Comparison of ENCODE assay signal across 8 cellular contexts in genomic region chr6:119349041-119349340, GRCh38. TPM values are rescaled to one million over a fixed set of nuclear protein-coding genes. Genes with fewer than 3 reads are reported as not detected.
DNase-seq lines count a peak whose midpoint lies in the region; ATAC-seq and TF ChIP-seq lines count a peak whose summit lies in the region.

No MANE protein-coding gene starts in this region.

- no peak overlapping the region for H4K8ac ChIP-seq in neuronal stem cell (ENCODE audit: low read depth, low read length)

- H3K27ac ChIP-seq in CD4-positive, alpha-beta T cell (ENCODE audit: low read depth, low read length), result peak overlapping the region; percentile 1
- no peak overlapping the region for H3K27ac ChIP-seq in neuronal stem cell (replicated peaks; ENCODE audit: low read length)

- H2AK5ac ChIP-seq in neuronal stem cell (ENCODE audit: low read depth, low read length), result no peak overlapping the region

- H3K4me2 ChIP-seq in neuronal stem cell (ENCODE audit: insufficient read depth, low read length, poor library complexity, severe bottlenecking), result peak overlapping the region; percentile 94

- H3K4me1 ChIP-seq in neuronal stem cell (ENCODE audit: control insufficient read depth in 2 of 2, insufficient read depth in 1 of 2, low read depth in 1 of 2, low read length in 2 of 2), result peaks cover 9 to 18% of the 10 kb centered on the region in 2 donors

- no peak overlapping the region for H4K91ac ChIP-seq in neuronal stem cell (ENCODE audit: low read depth, low read length, poor library complexity)

- H2BK120ac ChIP-seq in neuronal stem cell (ENCODE audit: low read depth, low read length), result peak overlapping the region; percentile 31

- POLR2A ChIA-PET in CD4-positive, alpha-beta T cell (lab: Charles Lee), result interaction anchor here (1.5 to 2.5 kb wide), 2 partner anchors 13 to 27 kb away, joined by 6 to 19 read pairs; no protein-coding TSS in a partner anchor

- peaks cover 10% of the 10 kb centered on the region for H3K36me3 Mint-ChIP-seq in CD4-positive, alpha-beta T cell (ENCODE audit: low read depth)

- no peaks in the 10 kb centered on the region for H3K9me3 Mint-ChIP-seq in CD4-positive, alpha-beta T cell

- H3K14ac ChIP-seq in neuronal stem cell (ENCODE audit: low read length), result peak overlapping the region; percentile 89

- H3K9ac ChIP-seq in neuronal stem cell (ENCODE audit: low read depth, low read length, poor library complexity), result peak overlapping the region; percentile 96

- H2BK5ac ChIP-seq in neuronal stem cell (ENCODE audit: low read length), result peak overlapping the region; percentile 82

- H3K27me3 ChIP-seq in CD4-positive, alpha-beta T cell (ENCODE audit: control insufficient read depth, insufficient read depth, low read length), result no peaks in the 10 kb centered on the region
- peaks cover 0 to 10% (median 0%) of the 10 kb centered on the region in 3 experiments for H3K27me3 ChIP-seq in neuronal stem cell (ENCODE audit: control insufficient read depth in 3 of 3, insufficient read depth in 3 of 3, low read depth in 1 of 3, low read length in 3 of 3)

- no peaks in the 10 kb centered on the region for H3K36me3 ChIP-seq in neuronal stem cell (replicated peaks in 1 of 2; ENCODE audit: control insufficient read depth in 2 of 2, insufficient read depth in 2 of 2, low read length in 2 of 2)

- H3K4me3 Mint-ChIP-seq in CD4-positive, alpha-beta T cell, result peak overlapping the region; percentile 89

- no peak for ATAC-seq in CD4-positive, alpha-beta T cell (ENCODE audit: poor library complexity)
- ATAC-seq in GM21529 (IDR thresholded peaks at IDR 0.05; ENCODE audit: unreplicated experiment) (peak; percentile 2), esophagus mucosa (peak; percentile 16)

- H3K4ac ChIP-seq in neuronal stem cell (ENCODE audit: low read length), result no peak overlapping the region

- no peaks in the 10 kb centered on the region for H3K9me3 ChIP-seq in CD4-positive, alpha-beta T cell (ENCODE audit: control insufficient read depth, low read length)
- H3K9me3 ChIP-seq in neuronal stem cell (replicated peaks in 1 of 2; ENCODE audit: control insufficient read depth in 2 of 2, insufficient read depth in 1 of 2, low read depth in 1 of 2, low read length in 2 of 2), result no peaks in the 10 kb centered on the region

- H3K23ac ChIP-seq in neuronal stem cell (ENCODE audit: low read depth, low read length, poor library complexity), result peak overlapping the region; percentile 99

- no peak for TF ChIP-seq CTCF in CD4-positive, alpha-beta T cell (IDR thresholded peaks at IDR 0.05)
- no peak for TF ChIP-seq CTCF in GM10266 (IDR thresholded peaks at IDR 0.05; ENCODE audit: control insufficient read depth, insufficient read depth, low read depth, missing control alignments)

- no CpG with 5 or more reads among the region's 34 CpGs for WGBS in neuronal stem cell (ENCODE audit: extremely low coverage in 2 of 2, insufficient read length in 2 of 2, insufficient replicate concordance in 1 of 2), 2 donors

- H2BK15ac ChIP-seq in neuronal stem cell (ENCODE audit: low read length), result peak overlapping the region; percentile 75

- peak in 1 of 10 experiments; percentile 1 for DNase-seq in CD4-positive, alpha-beta T cell
- DNase-seq in neuronal stem cell (ENCODE audit: low spot score), result no peak
- DNase-seq in GM10266 (ENCODE audit: extremely low spot score), result no peak
- DNase-seq in NCI-H2107 (lab: John Stamatoyannopoulos, UW), result no peak
- DNase-seq in OCI-M2 (lab: John Stamatoyannopoulos, UW; ENCODE audit: unreplicated experiment), result no peak

- peak overlapping the region; percentile 85 for H3K27ac Mint-ChIP-seq in CD4-positive, alpha-beta T cell

- H2AFZ ChIP-seq in neuronal stem cell (ENCODE audit: low read length), result peak overlapping the region; percentile 99

- H3K4me3 ChIP-seq in neuronal stem cell (ENCODE audit: low read length in 2 of 2), result peak overlapping the region; percentile 85 to 98

- H3K4me1 Mint-ChIP-seq in CD4-positive, alpha-beta T cell (ENCODE audit: low read depth), result peaks cover 70% of the 10 kb centered on the region

- CTCF ChIA-PET in CD4-positive, alpha-beta T cell (lab: Charles Lee), result no interaction called here

- no peaks in the 10 kb centered on the region for H3K27me3 Mint-ChIP-seq in CD4-positive, alpha-beta T cell

- no peaks in the 10 kb centered on the region for H3K79me1 ChIP-seq in neuronal stem cell (ENCODE audit: low read depth, low read length)

- peak overlapping the region; percentile 98 for H3K18ac ChIP-seq in neuronal stem cell (ENCODE audit: low read length)

- intact Hi-C loops in CD4-positive, alpha-beta T cell (cut with DNase I, micrococcal nuclease), result loop anchor here (2.0 to 10.0 kb wide), 5 partner anchors 16 to 1986 kb away; partner anchors contain the start of genes FAM184A (in 1 of the 2), MCM9 (in 1 of the 2), NUS1 (in 1 of the 2) and TBC1D32 (in 1 of the 2)

- peak overlapping the region; percentile 97 for H2BK12ac ChIP-seq in neuronal stem cell (ENCODE audit: low read length)

TF ChIP-seq in PFSK-1, 5 proteins besides CTCF, POLR2A, EP300 and RAD21:
- TF ChIP-seq REST (IDR thresholded peaks at IDR 0.05; ENCODE audit: insufficient read depth in 1 of 2, low read depth in 2 of 2, low read length in 2 of 2) (no peak), SIN3A (IDR thresholded peaks at IDR 0.05; ENCODE audit: borderline replicate concordance, insufficient read depth, low read length) (peak; percentile 45; the same call in 1 of the 2 replicates)

RNA-seq across cellular contexts. Expression of gene MAN1A1, which starts 0.6 kb away (rescaled TPM):
- 1 to 10 TPM; 4.5 to 4.9 TPM for total RNA-seq in CD4-positive, alpha-beta T cell
- 29.8 TPM for polyA plus RNA-seq in PFSK-1 (2012; ENCODE audit: insufficient read length, low read depth)
- 4.9 TPM for total RNA-seq in esophagus mucosa
- 6.4 TPM for polyA plus RNA-seq in neuronal stem cell (2013, experiment 1 of 2)
- 6.5 TPM for polyA plus RNA-seq in neuronal stem cell (2013, experiment 2 of 2)
